12 cellular contexts compared by ENCODE assay signal in the genomic region with DNA sequence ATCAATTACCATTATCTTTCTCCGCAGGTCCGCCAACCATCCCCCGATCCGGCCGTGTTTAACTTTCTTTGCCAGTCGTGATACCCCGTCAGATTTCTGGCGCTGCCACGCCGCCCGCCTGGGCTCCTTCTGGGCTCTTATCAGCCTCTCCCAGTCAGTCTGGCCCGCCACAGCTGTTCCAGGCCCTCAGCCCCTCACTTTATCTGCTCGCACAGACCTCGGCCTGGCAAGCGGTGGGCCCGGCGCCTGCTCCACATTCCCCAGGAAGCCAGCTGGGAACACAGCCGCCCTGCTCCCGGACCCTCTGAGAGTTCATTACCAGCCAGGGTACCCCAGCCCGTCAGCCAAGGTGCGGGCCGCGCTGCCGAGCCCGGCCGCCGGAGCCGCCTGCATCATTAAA.
A peak's percentile ranks its signal among the peaks of the same experiment; 100 is the strongest.
DNase-seq lines count a peak whose midpoint lies in the region; ATAC-seq and TF ChIP-seq lines count a peak whose summit lies in the region.
"Had no signal": no experiment of that assay in that cellular context is flagged by ENCODE, and none has a peak within 500 bp of the region (broad histone marks: within the 10 kb centered on the region; RNA-seq: fewer than 3 reads in every experiment).

No MANE protein-coding gene starts in this region.

- H3K27ac Mint-ChIP-seq in osteocyte (ENCODE audit: unreplicated experiment) (peak overlapping the region; percentile 86), WTC11 (no peak overlapping the region)
- H3K27ac Mint-ChIP-seq in CD8-positive, alpha-beta memory T cell: no peak overlapping the region

- peaks cover 0 to 55% (median 33%) of the 10 kb centered on the region in 12 donors for H3K4me1 ChIP-seq in heart left ventricle
- no peaks in the 10 kb centered on the region for H3K4me1 ChIP-seq in CD8-positive, alpha-beta memory T cell (ENCODE audit: insufficient read depth, low read length)

- H3K9me3 Mint-ChIP-seq in osteocyte (ENCODE audit: unreplicated experiment) (no peaks in the 10 kb centered on the region), WTC11 (no peaks in the 10 kb centered on the region)
- no peaks in the 10 kb centered on the region for H3K9me3 Mint-ChIP-seq in CD8-positive, alpha-beta memory T cell

- TF ChIP-seq CTCF in heart left ventricle (IDR thresholded peaks at IDR 0.05): no peak
- TF ChIP-seq CTCF in osteocyte (IDR thresholded peaks at IDR 0.05): no peak
- TF ChIP-seq CTCF in WTC11 (IDR thresholded peaks at IDR 0.05): no peak

- peaks cover 0 to 3% (median 0%) of the 10 kb centered on the region in 9 donors for H3K27me3 ChIP-seq in heart left ventricle
- no peaks in the 10 kb centered on the region for H3K27me3 ChIP-seq in CD8-positive, alpha-beta memory T cell (ENCODE audit: insufficient read depth, low read length, poor library complexity, severe bottlenecking)

- intact Hi-C loops in heart left ventricle (cut with DNase I): loop anchor here in 2 of 10 donors (5.0 kb wide), 2 partner anchors 101 to 159 kb away; partner anchors contain the start of gene ZNF423 (in 1 of the 2)

- H3K4me1 Mint-ChIP-seq in osteocyte (ENCODE audit: unreplicated experiment) (peaks cover 65% of the 10 kb centered on the region), WTC11 (peaks cover 84% of the 10 kb centered on the region)
- H3K4me1 Mint-ChIP-seq in CD8-positive, alpha-beta memory T cell: no peaks in the 10 kb centered on the region

- DNase-seq in ELF-1 (ENCODE audit: low read depth, low spot score) (peak; percentile 78), SK-N-DZ (ENCODE audit: low spot score) (peak; percentile 74), heart left ventricle (peak in 4 of 5 donors; percentile 44 to 74 (median 63)), osteocyte (ENCODE audit: extremely low spot score, unreplicated experiment) (no peak), WTC11 (ENCODE audit: low spot score) (no peak), HK-2 (ENCODE audit: unreplicated experiment) (no peak)
- DNase-seq in CD8-positive, alpha-beta memory T cell: no peak
- DNase-seq: AML-193, NCI-H526 treated with DMSO at 0.1 percent for 48 hours had no signal

- no peak for TF ChIP-seq POLR2A in heart left ventricle (IDR thresholded peaks at IDR 0.05)

- H3K27me3 Mint-ChIP-seq in osteocyte (ENCODE audit: unreplicated experiment) (no peaks in the 10 kb centered on the region), WTC11 (ENCODE audit: low read depth) (no peaks in the 10 kb centered on the region)
- peaks cover 0 to 16% of the 10 kb centered on the region in 2 donors for H3K27me3 Mint-ChIP-seq in CD8-positive, alpha-beta memory T cell

- peak overlapping the region in 8 of 12 donors; percentile 15 to 41 (median 24) for H3K4me3 ChIP-seq in heart left ventricle
- no peak overlapping the region for H3K4me3 ChIP-seq in CD8-positive, alpha-beta memory T cell (ENCODE audit: low read length)

- no peaks in the 10 kb centered on the region for H3K36me3 ChIP-seq in heart left ventricle
- no peaks in the 10 kb centered on the region for H3K36me3 ChIP-seq in CD8-positive, alpha-beta memory T cell (ENCODE audit: insufficient read depth, low read length)

- CTCF ChIA-PET in WTC11 (lab: Charles Lee): interaction anchor here (1.0 to 2.0 kb wide), 6 partner anchors 10 to 327 kb away, joined by 3 to 6 read pairs (median 3); partner anchors contain the start of gene CNEP1R1
- CTCF ChIA-PET in CD8-positive, alpha-beta memory T cell (lab: Charles Lee): no interaction called here

- peak overlapping the region in 11 of 12 donors; percentile 4 to 87 (median 68) for H3K27ac ChIP-seq in heart left ventricle
- H3K27ac ChIP-seq in CD8-positive, alpha-beta memory T cell (ENCODE audit: low read depth, low read length): no peak overlapping the region
- H3K27ac ChIP-seq: HL-60 had no signal

- WGBS in heart left ventricle, 4 donors: 39 to 60% (median 49%) methylated on average over 28 of the region's 28 CpGs

- ATAC-seq in heart left ventricle: peak in 3 of 4 donors; percentile 19 to 61 (median 41)
- no peak for ATAC-seq in HG02970 (IDR thresholded peaks at IDR 0.05; ENCODE audit: low FRiP score, unreplicated experiment)
- ATAC-seq in WTC11: no peak
- ATAC-seq: activated CD4-positive, CD25-positive, alpha-beta regulatory T cell treated with anti-CD3 and anti-CD28 coated beads, Interleukin-2, amount 50 U/mL, for 24 hours had no signal

- POLR2A ChIA-PET in WTC11 (lab: Charles Lee): no interaction called here
- POLR2A ChIA-PET in CD8-positive, alpha-beta memory T cell (lab: Charles Lee): no interaction called here

- peaks cover 1% of the 10 kb centered on the region for H3K36me3 Mint-ChIP-seq in osteocyte (ENCODE audit: unreplicated experiment)
- no peaks in the 10 kb centered on the region for H3K36me3 Mint-ChIP-seq in WTC11
- no peaks in the 10 kb centered on the region for H3K36me3 Mint-ChIP-seq in CD8-positive, alpha-beta memory T cell

- H3K4me3 Mint-ChIP-seq in osteocyte (ENCODE audit: unreplicated experiment) (no peak overlapping the region), WTC11 (no peak overlapping the region)
- no peak overlapping the region for H3K4me3 Mint-ChIP-seq in CD8-positive, alpha-beta memory T cell

- no peaks in the 10 kb centered on the region for H3K9me3 ChIP-seq in heart left ventricle
- no peaks in the 10 kb centered on the region for H3K9me3 ChIP-seq in CD8-positive, alpha-beta memory T cell (ENCODE audit: low read length)

TF ChIP-seq in WTC11, 78 proteins besides CTCF, POLR2A, EP300 and RAD21 (continues in another document):
- TF ChIP-seq NR1H2 (CRISPR knock-in tag; IDR thresholded peaks at IDR 0.05) (no peak), USF2 (CRISPR knock-in tag; IDR thresholded peaks at IDR 0.05) (no peak), GABPB1 (CRISPR knock-in tag; IDR thresholded peaks at IDR 0.05) (no peak), NFATC4 (CRISPR knock-in tag; IDR thresholded peaks at IDR 0.05) (no peak), GTF2I (CRISPR knock-in tag; conservative IDR thresholded peaks at IDR 0.05) (no peak), ZNF121 (CRISPR knock-in tag; IDR thresholded peaks at IDR 0.05) (no peak), ZNF416 (CRISPR knock-in tag; IDR thresholded peaks at IDR 0.05) (no peak), NR3C1 (CRISPR knock-in tag; conservative IDR thresholded peaks at IDR 0.05; ENCODE audit: low read depth) (no peak), ARID4B (CRISPR knock-in tag; IDR thresholded peaks at IDR 0.05; ENCODE audit: borderline replicate concordance) (no peak)
- TF ChIP-seq, protein P1, sequence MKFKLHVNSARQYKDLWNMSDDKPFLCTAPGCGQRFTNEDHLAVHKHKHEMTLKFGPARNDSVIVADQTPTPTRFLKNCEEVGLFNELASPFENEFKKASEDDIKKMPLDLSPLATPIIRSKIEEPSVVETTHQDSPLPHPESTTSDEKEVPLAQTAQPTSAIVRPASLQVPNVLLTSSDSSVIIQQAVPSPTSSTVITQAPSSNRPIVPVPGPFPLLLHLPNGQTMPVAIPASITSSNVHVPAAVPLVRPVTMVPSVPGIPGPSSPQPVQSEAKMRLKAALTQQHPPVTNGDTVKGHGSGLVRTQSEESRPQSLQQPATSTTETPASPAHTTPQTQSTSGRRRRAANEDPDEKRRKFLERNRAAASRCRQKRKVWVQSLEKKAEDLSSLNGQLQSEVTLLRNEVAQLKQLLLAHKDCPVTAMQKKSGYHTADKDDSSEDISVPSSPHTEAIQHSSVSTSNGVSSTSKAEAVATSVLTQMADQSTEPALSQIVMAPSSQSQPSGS (CRISPR knock-in tag; IDR thresholded peaks at IDR 0.05; ENCODE audit: borderline replicate concordance, low read depth): no peak

Comparison
In these comparisons a context has a peak if more than half of its experiments do, and no peak if none do; other contexts are left out.
1. DNase-seq: peak in ELF-1 (single experiment), SK-N-DZ (single experiment) and heart left ventricle (4 of 5); none in osteocyte (single experiment), WTC11 (single experiment), CD8-positive, alpha-beta memory T cell (0 of 5) and HK-2 (single experiment).
2. ATAC-seq: peak in heart left ventricle (3 of 4); none in HG02970 (single experiment) and WTC11 (single experiment).